In the genomic region with DNA sequence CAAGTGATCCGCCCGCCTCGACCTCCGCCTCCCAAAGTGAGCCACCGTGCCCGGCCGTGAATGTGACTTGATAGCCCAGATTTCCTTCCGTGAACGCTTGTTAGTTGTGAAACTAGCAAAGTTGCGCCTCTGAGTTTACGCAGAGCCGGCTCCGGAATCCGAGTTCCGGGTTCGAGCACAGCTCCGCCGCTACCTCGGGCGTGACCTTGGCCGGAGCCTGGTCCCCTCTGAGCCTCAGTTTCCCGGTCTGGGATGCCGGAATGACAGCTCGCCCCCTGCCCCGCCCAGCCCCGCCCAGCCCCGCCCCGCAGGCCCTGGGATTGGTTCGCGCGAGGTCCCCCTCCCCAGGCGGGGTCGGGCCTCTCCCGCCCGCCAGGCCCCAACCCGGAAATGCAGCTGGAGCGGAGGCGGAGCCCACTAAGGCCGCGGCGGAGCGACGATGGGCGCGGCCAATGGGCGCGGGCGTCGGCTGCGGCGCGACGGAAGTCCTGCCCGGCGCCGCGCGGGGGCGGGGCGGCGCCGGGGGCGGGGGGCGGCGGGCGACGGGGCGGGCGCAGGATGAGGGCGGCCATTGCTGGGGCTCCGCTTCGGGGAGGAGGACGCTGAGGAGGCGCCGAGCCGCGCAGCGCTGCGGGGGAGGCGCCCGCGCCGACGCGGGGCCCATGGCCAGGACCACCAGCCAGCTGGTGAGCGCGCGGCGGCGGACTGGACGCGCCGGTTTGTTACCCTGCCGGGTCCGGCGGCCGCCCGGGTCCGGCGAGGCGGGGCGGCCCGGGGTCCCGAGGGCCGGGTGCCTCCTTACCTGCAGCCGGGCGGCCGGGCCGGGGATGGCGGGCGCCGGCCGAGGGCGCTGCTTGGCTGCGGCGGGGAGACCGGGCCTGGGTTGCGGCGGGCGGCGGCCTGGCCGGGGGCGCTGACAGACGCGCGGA, we compare ENCODE assay signal across 8 cellular contexts. TPM values are rescaled to one million over a fixed set of nuclear protein-coding genes. Genes with fewer than 3 reads are reported as not detected.
DNase-seq lines count a peak whose midpoint lies in the region; ATAC-seq, FAIRE-seq and TF ChIP-seq lines count a peak whose summit lies in the region.

A gene (plus strand): TSS at position 571 of the 929 bp plus-strand sequence. CDS start 92 bp downstream, at position 663.

- no peak for TF ChIP-seq CTCF in AG09309 (IDR thresholded peaks at IDR 0.05; ENCODE audit: control insufficient read depth, insufficient read depth, low read depth, low read length, missing control alignments)
- TF ChIP-seq CTCF in kidney (IDR thresholded peaks at IDR 0.05; ENCODE audit: borderline replicate concordance, extremely low read depth, insufficient read depth) = no peak

- peaks cover 3 to 18% of the 10 kb centered on the region in 2 donors for H3K4me1 ChIP-seq in kidney (ENCODE audit: control insufficient read depth in 1 of 2, insufficient read depth in 1 of 2, low read depth in 1 of 2, low read length in 2 of 2)

- peak within 1 kb of the TSS; percentile 11 to 74 for H3K27ac ChIP-seq in kidney (ENCODE audit: low read depth in 2 of 2, low read length in 2 of 2)

- H3K9ac ChIP-seq in kidney (ENCODE audit: low read length in 2 of 2) = no peak within 1 kb of the TSS

- H3K9me3 ChIP-seq in kidney (ENCODE audit: control insufficient read depth in 1 of 2, low read length in 2 of 2) = no peaks in the 10 kb centered on the region

- H3K9me3 Mint-ChIP-seq in central memory CD8-positive, alpha-beta T cell = no peaks in the 10 kb centered on the region

- peak within 1 kb of the TSS; percentile 76 for H3K4me3 Mint-ChIP-seq in central memory CD8-positive, alpha-beta T cell

- H3K36me3 Mint-ChIP-seq in central memory CD8-positive, alpha-beta T cell (ENCODE audit: insufficient read depth) = peaks cover 34% of the 10 kb centered on the region

- intact Hi-C loops in kidney (cut with DNase I) = no loop called here

- peak within 1 kb of the TSS; percentile 61 for H3K4me3 ChIP-seq in AG09309 (ENCODE audit: control insufficient read depth, low read depth, low read length)
- H3K4me3 ChIP-seq in kidney (ENCODE audit: low read length in 2 of 2) = peak within 1 kb of the TSS; percentile 62 to 76

- no peaks in the 10 kb centered on the region for H3K27me3 Mint-ChIP-seq in central memory CD8-positive, alpha-beta T cell

- H3K36me3 ChIP-seq in kidney (ENCODE audit: control insufficient read depth in 1 of 2, insufficient read depth in 2 of 2, low read length in 2 of 2) = no peaks in the 10 kb centered on the region

- ATAC-seq in GM19035 (IDR thresholded peaks at IDR 0.05; ENCODE audit: unreplicated experiment) (peak; percentile 85), HG03342 (IDR thresholded peaks at IDR 0.05; ENCODE audit: unreplicated experiment) (peak; percentile 74)
- ATAC-seq in activated CD4-positive, CD25-positive, alpha-beta regulatory T cell treated with anti-CD3 and anti-CD28 coated beads, Interleukin-2, amount 50 U/mL, for 24 hours = peak; percentile 90 to 92
- ATAC-seq in central memory CD8-positive, alpha-beta T cell (replicated peaks; ENCODE audit: extremely low read depth, poor library complexity, severe bottlenecking) = peak; percentile 78

- H3K4me1 Mint-ChIP-seq in central memory CD8-positive, alpha-beta T cell = peaks cover 39% of the 10 kb centered on the region

- H3K27ac Mint-ChIP-seq in central memory CD8-positive, alpha-beta T cell (ENCODE audit: low read depth) = peak within 1 kb of the TSS; percentile 87

- DNase-seq in AG09309 (ENCODE audit: low read depth) (peak; percentile 54), NCI-H345 treated with DMSO at 0.1 percent for 48 hours (lab: John Stamatoyannopoulos, UW; ENCODE audit: unreplicated experiment) (peak; percentile 85), kidney (peak; percentile 99)
- DNase-seq in central memory CD8-positive, alpha-beta T cell (ENCODE audit: low spot score in 2 of 2) = peak; percentile 75 to 93
- DNase-seq in stimulated activated CD4-positive, alpha-beta T cell treated with anti-CD3 and anti-CD28 coated beads, Interleukin-15, amount 100 ng/mL, for 1 hour (ENCODE audit: low read depth in 1 of 2, low spot score in 1 of 2) = peak; percentile 91

- FAIRE-seq in kidney (lab: Jason Lieb, UNC) = no peak

RNA-seq across cellular contexts. Expression of the gene that starts here (rescaled TPM):
- total RNA-seq in kidney = 52.3 TPM
- 14.3 TPM for polyA plus RNA-seq in kidney (ENCODE audit: insufficient read depth, low read depth, low replicate concordance)

Comparison
In these comparisons a context has a peak if more than half of its experiments do, and no peak if none do; other contexts are left out.
1. Peak in every context shown above with its lines: DNase-seq, ATAC-seq, H3K4me3 ChIP-seq and H3K27ac ChIP-seq.